In the genomic region with DNA sequence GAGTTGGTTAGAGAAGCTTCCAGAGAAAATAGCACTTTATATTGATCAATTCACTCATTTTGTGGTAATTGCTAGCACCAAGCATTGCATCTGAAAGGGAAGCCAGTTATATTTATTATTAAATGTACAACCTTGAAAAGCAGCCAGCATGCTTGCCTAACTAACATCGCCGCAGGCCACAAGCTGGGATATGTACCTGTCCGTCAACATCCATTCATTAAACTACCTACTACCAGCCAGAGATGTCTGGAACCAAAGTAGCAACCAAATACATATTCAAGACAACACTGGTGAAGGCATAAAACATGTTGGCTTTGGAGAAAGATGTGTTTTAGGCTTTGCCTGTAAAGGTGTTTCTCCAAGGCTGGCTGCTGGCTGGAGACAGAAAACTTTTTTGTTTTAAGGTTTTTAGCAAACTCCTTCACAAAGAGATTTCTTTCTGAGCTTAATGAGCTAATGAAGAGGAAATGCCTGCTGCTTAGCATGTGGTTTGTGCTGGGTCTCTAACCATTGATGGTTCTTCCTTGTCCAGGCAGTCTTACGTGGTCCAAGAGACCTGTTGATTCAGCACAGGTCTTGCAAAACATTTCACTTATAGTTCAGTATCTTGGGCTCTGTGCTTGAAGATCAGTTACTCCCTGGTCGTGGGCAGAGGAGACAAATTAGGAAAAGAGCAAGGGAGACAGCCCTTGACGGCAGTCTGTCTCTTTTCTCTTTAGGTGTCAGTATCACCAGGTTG, we compare ENCODE assay signal across 1 cellular context.
A peak's percentile ranks its signal among the peaks of the same experiment; 100 is the strongest.
TF ChIP-seq lines count a peak whose summit lies in the region.

No MANE protein-coding gene starts in this region.

TF ChIP-seq in HepG2, 621 proteins besides CTCF, POLR2A, EP300 and RAD21:
- TF ChIP-seq ZNF557 (CRISPR knock-in tag; IDR thresholded peaks at IDR 0.05) (no peak), RARA (CRISPR knock-in tag; IDR thresholded peaks at IDR 0.05) (no peak), ZKSCAN1 (IDR thresholded peaks at IDR 0.05; ENCODE audit: low read length) (no peak), ZNF136 (CRISPR knock-in tag; IDR thresholded peaks at IDR 0.05; ENCODE audit: low read depth) (no peak), KAT7 (CRISPR knock-in tag; IDR thresholded peaks at IDR 0.05; ENCODE audit: borderline replicate concordance) (no peak), NFE2L2 (IDR thresholded peaks at IDR 0.05; ENCODE audit: low read length) (no peak), RCOR2 (CRISPR knock-in tag; IDR thresholded peaks at IDR 0.05) (no peak), RBFOX2 (IDR thresholded peaks at IDR 0.05; ENCODE audit: low read depth, low read length) (peak; percentile 49; the same call in 1 of the 2 replicates), CHCHD3 (CRISPR knock-in tag; IDR thresholded peaks at IDR 0.05) (no peak), ZFP90 (CRISPR knock-in tag; IDR thresholded peaks at IDR 0.05; ENCODE audit: borderline replicate concordance) (no peak), ZNF224 (CRISPR knock-in tag; IDR thresholded peaks at IDR 0.05) (no peak), SOX5 (CRISPR knock-in tag; IDR thresholded peaks at IDR 0.05; ENCODE audit: borderline replicate concordance) (no peak), ZNF510 (CRISPR knock-in tag; IDR thresholded peaks at IDR 0.05; ENCODE audit: low read depth) (no peak), ZNF788 (CRISPR knock-in tag; IDR thresholded peaks at IDR 0.05; ENCODE audit: borderline replicate concordance) (no peak), TCF12 (IDR thresholded peaks at IDR 0.05) (no peak), TCF12 (CRISPR knock-in tag; IDR thresholded peaks at IDR 0.05) (no peak), ZFAT (CRISPR knock-in tag; conservative IDR thresholded peaks at IDR 0.05) (no peak), ZZZ3 (CRISPR knock-in tag; IDR thresholded peaks at IDR 0.05; ENCODE audit: borderline replicate concordance) (no peak), ZNF10 (CRISPR knock-in tag; IDR thresholded peaks at IDR 0.05; ENCODE audit: borderline replicate concordance, low read depth) (no peak), IRX3 (CRISPR knock-in tag; IDR thresholded peaks at IDR 0.05; ENCODE audit: borderline replicate concordance, low read depth) (no peak), RBM22 (optimal IDR thresholded peaks at IDR 0.05; ENCODE audit: low read length) (peak; percentile 50), SSRP1 (CRISPR knock-in tag; IDR thresholded peaks at IDR 0.05) (no peak), POLR2AphosphoS2 (IDR thresholded peaks at IDR 0.05; ENCODE audit: low read depth, low read length) (peak; percentile 29; the same call in 1 of the 2 replicates), GFI1 (CRISPR knock-in tag; IDR thresholded peaks at IDR 0.05; ENCODE audit: borderline replicate concordance) (0 out of 2 replicates have a peak, but pooled peaks have one; percentile 26), ZC3H13 (CRISPR knock-in tag; IDR thresholded peaks at IDR 0.05) (0 out of 2 replicates have a peak, but pooled peaks have one; percentile 51), RFX3 (CRISPR knock-in tag; IDR thresholded peaks at IDR 0.05) (no peak), NCOR1 (IDR thresholded peaks at IDR 0.05; ENCODE audit: borderline replicate concordance, low read length) (no peak)
- TF ChIP-seq, protein P1, sequence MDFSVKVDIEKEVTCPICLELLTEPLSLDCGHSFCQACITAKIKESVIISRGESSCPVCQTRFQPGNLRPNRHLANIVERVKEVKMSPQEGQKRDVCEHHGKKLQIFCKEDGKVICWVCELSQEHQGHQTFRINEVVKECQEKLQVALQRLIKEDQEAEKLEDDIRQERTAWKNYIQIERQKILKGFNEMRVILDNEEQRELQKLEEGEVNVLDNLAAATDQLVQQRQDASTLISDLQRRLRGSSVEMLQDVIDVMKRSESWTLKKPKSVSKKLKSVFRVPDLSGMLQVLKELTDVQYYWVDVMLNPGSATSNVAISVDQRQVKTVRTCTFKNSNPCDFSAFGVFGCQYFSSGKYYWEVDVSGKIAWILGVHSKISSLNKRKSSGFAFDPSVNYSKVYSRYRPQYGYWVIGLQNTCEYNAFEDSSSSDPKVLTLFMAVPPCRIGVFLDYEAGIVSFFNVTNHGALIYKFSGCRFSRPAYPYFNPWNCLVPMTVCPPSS (IDR thresholded peaks at IDR 0.05), result no peak
- TF ChIP-seq, protein P2, sequence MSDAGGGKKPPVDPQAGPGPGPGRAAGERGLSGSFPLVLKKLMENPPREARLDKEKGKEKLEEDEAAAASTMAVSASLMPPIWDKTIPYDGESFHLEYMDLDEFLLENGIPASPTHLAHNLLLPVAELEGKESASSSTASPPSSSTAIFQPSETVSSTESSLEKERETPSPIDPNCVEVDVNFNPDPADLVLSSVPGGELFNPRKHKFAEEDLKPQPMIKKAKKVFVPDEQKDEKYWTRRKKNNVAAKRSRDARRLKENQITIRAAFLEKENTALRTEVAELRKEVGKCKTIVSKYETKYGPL (CRISPR knock-in tag; IDR thresholded peaks at IDR 0.05), result no peak
- TF ChIP-seq, protein P3, sequence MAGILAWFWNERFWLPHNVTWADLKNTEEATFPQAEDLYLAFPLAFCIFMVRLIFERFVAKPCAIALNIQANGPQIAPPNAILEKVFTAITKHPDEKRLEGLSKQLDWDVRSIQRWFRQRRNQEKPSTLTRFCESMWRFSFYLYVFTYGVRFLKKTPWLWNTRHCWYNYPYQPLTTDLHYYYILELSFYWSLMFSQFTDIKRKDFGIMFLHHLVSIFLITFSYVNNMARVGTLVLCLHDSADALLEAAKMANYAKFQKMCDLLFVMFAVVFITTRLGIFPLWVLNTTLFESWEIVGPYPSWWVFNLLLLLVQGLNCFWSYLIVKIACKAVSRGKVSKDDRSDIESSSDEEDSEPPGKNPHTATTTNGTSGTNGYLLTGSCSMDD (CRISPR knock-in tag; IDR thresholded peaks at IDR 0.05), result no peak
- TF ChIP-seq, protein P4, sequence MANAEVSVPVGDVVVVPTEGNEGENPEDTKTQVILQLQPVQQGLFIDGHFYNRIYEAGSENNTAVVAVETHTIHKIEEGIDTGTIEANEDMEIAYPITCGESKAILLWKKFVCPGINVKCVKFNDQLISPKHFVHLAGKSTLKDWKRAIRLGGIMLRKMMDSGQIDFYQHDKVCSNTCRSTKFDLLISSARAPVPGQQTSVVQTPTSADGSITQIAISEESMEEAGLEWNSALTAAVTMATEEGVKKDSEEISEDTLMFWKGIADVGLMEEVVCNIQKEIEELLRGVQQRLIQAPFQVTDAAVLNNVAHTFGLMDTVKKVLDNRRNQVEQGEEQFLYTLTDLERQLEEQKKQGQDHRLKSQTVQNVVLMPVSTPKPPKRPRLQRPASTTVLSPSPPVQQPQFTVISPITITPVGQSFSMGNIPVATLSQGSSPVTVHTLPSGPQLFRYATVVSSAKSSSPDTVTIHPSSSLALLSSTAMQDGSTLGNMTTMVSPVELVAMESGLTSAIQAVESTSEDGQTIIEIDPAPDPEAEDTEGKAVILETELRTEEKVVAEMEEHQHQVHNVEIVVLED (CRISPR knock-in tag; IDR thresholded peaks at IDR 0.05; ENCODE audit: borderline replicate concordance), result no peak
TF ChIP-seq in HepG2: peak in this region for 5.
